Comparison of ENCODE assay signal across 16 cellular contexts in genomic region chr20:37649635-37650244, GRCh38. TPM values are rescaled to one million over a fixed set of nuclear protein-coding genes. Genes with fewer than 3 reads are reported as not detected.
DNase-seq lines count a peak whose midpoint lies in the region; ATAC-seq and TF ChIP-seq lines count a peak whose summit lies in the region.
"Had no signal": no experiment of that assay in that cellular context is flagged by ENCODE, and none has a peak within 500 bp of the region (broad histone marks: within the 10 kb centered on the region; RNA-seq: fewer than 3 reads in every experiment).

No MANE protein-coding gene starts in this region.

- H3K27ac Mint-ChIP-seq in GM23338 (no peak overlapping the region), brain (peak overlapping the region in 3 of 5 experiments; percentile 7 to 47 (median 35))
- H3K27ac Mint-ChIP-seq: B cell; CD8-positive, alpha-beta T cell; H9 had no signal

- intact Hi-C loops in colonic mucosa (cut with DNase I): loop anchor here (10.0 kb wide), 1 partner anchor 345 kb away; no protein-coding TSS in a partner anchor

- ATAC-seq in GM23338 (no peak), HG03460 (IDR thresholded peaks at IDR 0.05; ENCODE audit: unreplicated experiment) (no peak)
- ATAC-seq: CD8-positive, alpha-beta T cell had no signal

- H3K4me3 ChIP-seq in GM23338 (no peak overlapping the region), colonic mucosa (no peak overlapping the region)
- H3K4me3 ChIP-seq: BLaER1 treated with 17β-estradiol and CSF1 and Interleukin-3, amounts not matched to agents 10 nM and 100 nM had no signal

- peaks cover 3% of the 10 kb centered on the region for H3K27me3 Mint-ChIP-seq in GM23338 (ENCODE audit: insufficient read depth, low read depth, poor library complexity)
- H3K27me3 Mint-ChIP-seq in brain: peaks cover 15% of the 10 kb centered on the region

- H3K79me2 ChIP-seq in GM23338 (replicated peaks; ENCODE audit: insufficient read depth): no peaks in the 10 kb centered on the region

- no peaks in the 10 kb centered on the region for H3F3A ChIP-seq in GM23338 (replicated peaks; ENCODE audit: low read depth)

- H3K9me3 Mint-ChIP-seq in GM23338 (0 out of 3 replicates have a peak, but pooled peaks cover 2% of the 10 kb centered on the region), brain (peaks cover 0 to 2% (median 0%) of the 10 kb centered on the region in 5 experiments)
- H3K9me3 Mint-ChIP-seq: CD8-positive, alpha-beta T cell had no signal

- no peaks in the 10 kb centered on the region for H4K20me1 ChIP-seq in GM23338 (replicated peaks; ENCODE audit: insufficient read depth)
- H4K20me1 ChIP-seq: BLaER1 treated with 17β-estradiol and CSF1 and Interleukin-3, amounts not matched to agents 10 nM and 100 nM had no signal

- H3K9me2 ChIP-seq in GM23338 (ENCODE audit: insufficient read depth): no peaks in the 10 kb centered on the region

- no peak for DNase-seq in GM23338 (ENCODE audit: low spot score)
- peak; percentile 5 for DNase-seq in medulla oblongata (ENCODE audit: extremely low spot score)
- peak; percentile 36 for DNase-seq in retina
- DNase-seq in mucosa of gallbladder (ENCODE audit: low spot score): no peak
- no peak for DNase-seq in colonic mucosa
- DNase-seq: Calu3; CD8-positive, alpha-beta T cell; DMS79 treated with DMSO at 0.1 percent for 48 hours; GF-D8; H9; IMR-90 had no signal

- H3K27ac ChIP-seq in GM23338 (ENCODE audit: low read depth) (no peak overlapping the region), colonic mucosa (no peak overlapping the region)
- H3K27ac ChIP-seq: BLaER1 treated with 17β-estradiol and CSF1 and Interleukin-3, amounts not matched to agents 10 nM and 100 nM; HL-60 had no signal

- H2AFZ ChIP-seq in GM23338: peak overlapping the region; percentile 25

- peaks cover 5% of the 10 kb centered on the region; the same call in 1 of the 2 replicates for H3K4me1 ChIP-seq in GM23338 (ENCODE audit: insufficient read depth)
- H3K4me1 ChIP-seq in colonic mucosa: no peaks in the 10 kb centered on the region
- H3K4me1 ChIP-seq: BLaER1 treated with 17β-estradiol and CSF1 and Interleukin-3, amounts not matched to agents 10 nM and 100 nM had no signal

- no peak for TF ChIP-seq CTCF in GM23338 (conservative IDR thresholded peaks at IDR 0.05; ENCODE audit: low read depth in 2 of 2)
- no peak for TF ChIP-seq CTCF in brain (conservative IDR thresholded peaks at IDR 0.05)
- TF ChIP-seq CTCF in colonic mucosa (IDR thresholded peaks at IDR 0.05): no peak

- H3K4me3 Mint-ChIP-seq in GM23338 (no peak overlapping the region), brain (peak overlapping the region in 1 of 5 experiments; percentile 8)
- H3K4me3 Mint-ChIP-seq: B cell; CD8-positive, alpha-beta T cell; H9 had no signal

- H3K4me1 Mint-ChIP-seq in GM23338 (peaks cover 12% of the 10 kb centered on the region), brain (peaks cover 37% of the 10 kb centered on the region)
- H3K4me1 Mint-ChIP-seq: B cell had no signal

- H3K36me3 Mint-ChIP-seq in GM23338 (ENCODE audit: low read depth): no peaks in the 10 kb centered on the region
- no peaks in the 10 kb centered on the region for H3K36me3 Mint-ChIP-seq in brain
- H3K36me3 Mint-ChIP-seq: CD8-positive, alpha-beta T cell had no signal

- H3K9ac ChIP-seq in colonic mucosa (ENCODE audit: low read depth in 2 of 2, low read length in 2 of 2): no peak overlapping the region
- H3K9ac ChIP-seq: BLaER1 treated with 17β-estradiol and CSF1 and Interleukin-3, amounts not matched to agents 10 nM and 100 nM had no signal

- H3K9me3 ChIP-seq in colonic mucosa: no peaks in the 10 kb centered on the region

- no peaks in the 10 kb centered on the region for H3K36me3 ChIP-seq in GM23338 (ENCODE audit: insufficient read depth)
- no peaks in the 10 kb centered on the region for H3K36me3 ChIP-seq in colonic mucosa
- H3K36me3 ChIP-seq: BLaER1 treated with 17β-estradiol and CSF1 and Interleukin-3, amounts not matched to agents 10 nM and 100 nM had no signal

- no peaks in the 10 kb centered on the region for H3K27me3 ChIP-seq in GM23338 (ENCODE audit: insufficient read depth)
- H3K27me3 ChIP-seq in colonic mucosa: no peaks in the 10 kb centered on the region
- H3K27me3 ChIP-seq: BLaER1 treated with 17β-estradiol and CSF1 and Interleukin-3, amounts not matched to agents 10 nM and 100 nM had no signal

- H3K4me2 ChIP-seq in GM23338: no peak overlapping the region

TF ChIP-seq in GM23338, 12 proteins besides CTCF, POLR2A, EP300 and RAD21 (continues in another document):
- no peak for TF ChIP-seq STAT1 (IDR thresholded peaks at IDR 0.05; ENCODE audit: unreplicated experiment)
- no peak for TF ChIP-seq CREB1 (CRISPR knock-in tag; IDR thresholded peaks at IDR 0.05; ENCODE audit: low read depth)
- TF ChIP-seq, protein P1, sequence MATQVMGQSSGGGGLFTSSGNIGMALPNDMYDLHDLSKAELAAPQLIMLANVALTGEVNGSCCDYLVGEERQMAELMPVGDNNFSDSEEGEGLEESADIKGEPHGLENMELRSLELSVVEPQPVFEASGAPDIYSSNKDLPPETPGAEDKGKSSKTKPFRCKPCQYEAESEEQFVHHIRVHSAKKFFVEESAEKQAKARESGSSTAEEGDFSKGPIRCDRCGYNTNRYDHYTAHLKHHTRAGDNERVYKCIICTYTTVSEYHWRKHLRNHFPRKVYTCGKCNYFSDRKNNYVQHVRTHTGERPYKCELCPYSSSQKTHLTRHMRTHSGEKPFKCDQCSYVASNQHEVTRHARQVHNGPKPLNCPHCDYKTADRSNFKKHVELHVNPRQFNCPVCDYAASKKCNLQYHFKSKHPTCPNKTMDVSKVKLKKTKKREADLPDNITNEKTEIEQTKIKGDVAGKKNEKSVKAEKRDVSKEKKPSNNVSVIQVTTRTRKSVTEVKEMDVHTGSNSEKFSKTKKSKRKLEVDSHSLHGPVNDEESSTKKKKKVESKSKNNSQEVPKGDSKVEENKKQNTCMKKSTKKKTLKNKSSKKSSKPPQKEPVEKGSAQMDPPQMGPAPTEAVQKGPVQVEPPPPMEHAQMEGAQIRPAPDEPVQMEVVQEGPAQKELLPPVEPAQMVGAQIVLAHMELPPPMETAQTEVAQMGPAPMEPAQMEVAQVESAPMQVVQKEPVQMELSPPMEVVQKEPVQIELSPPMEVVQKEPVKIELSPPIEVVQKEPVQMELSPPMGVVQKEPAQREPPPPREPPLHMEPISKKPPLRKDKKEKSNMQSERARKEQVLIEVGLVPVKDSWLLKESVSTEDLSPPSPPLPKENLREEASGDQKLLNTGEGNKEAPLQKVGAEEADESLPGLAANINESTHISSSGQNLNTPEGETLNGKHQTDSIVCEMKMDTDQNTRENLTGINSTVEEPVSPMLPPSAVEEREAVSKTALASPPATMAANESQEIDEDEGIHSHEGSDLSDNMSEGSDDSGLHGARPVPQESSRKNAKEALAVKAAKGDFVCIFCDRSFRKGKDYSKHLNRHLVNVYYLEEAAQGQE (IDR thresholded peaks at IDR 0.05; ENCODE audit: unreplicated experiment): no peak

RNA-seq across cellular contexts. Expression of gene CTNNBL1, which starts 44.1 kb away (rescaled TPM):
- total RNA-seq in GM23338 (2014; rRNA removed; shearing (Covaris generic)): 36.3 and 46.1 TPM in 2 replicates
- 68.7 and 71.2 TPM in 2 replicates for polyA plus RNA-seq in GM23338 (2016; fragmentation: Nextera tagmentation; extraction: Ambion mirVana)
- polyA plus RNA-seq in brain (ENCODE audit: insufficient read depth, low read depth, low replicate concordance): 77.5 TPM
- total RNA-seq in mucosa of gallbladder: 44.0 TPM
- total RNA-seq in colonic mucosa: 10 to 100 TPM; 36.6 to 50.7 TPM

Comparison
In these comparisons a context has a peak if more than half of its experiments do, and no peak if none do; other contexts are left out.
1. DNase-seq: peak in medulla oblongata (single experiment) and retina (single experiment); none in GM23338 (single experiment), mucosa of gallbladder (single experiment) and colonic mucosa (single experiment).